In the genomic region with DNA sequence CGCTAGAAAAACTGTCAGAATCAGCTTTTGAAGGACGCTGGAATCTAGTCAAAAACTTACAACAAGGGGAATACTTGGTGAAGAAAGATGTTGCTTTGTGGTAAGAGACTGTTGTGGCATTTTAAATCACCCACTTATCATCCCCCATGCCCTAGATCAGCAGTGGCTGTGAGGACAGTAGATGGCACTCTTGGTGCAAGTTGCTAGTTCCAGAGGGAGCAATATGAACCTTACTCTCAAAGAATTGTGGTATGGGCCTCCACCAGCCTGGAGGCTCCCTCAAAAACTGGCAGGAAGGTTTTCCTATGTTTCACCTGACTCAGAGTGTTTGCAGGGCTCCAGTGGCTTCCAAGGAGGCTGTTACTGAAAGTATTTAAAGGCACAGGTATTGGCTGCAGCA, we compare ENCODE assay signal across 10 cellular contexts. TPM values are rescaled to one million over a fixed set of nuclear protein-coding genes. Genes with fewer than 3 reads are reported as not detected.
DNase-seq lines count a peak whose midpoint lies in the region; ATAC-seq and TF ChIP-seq lines count a peak whose summit lies in the region.
"Had no signal": no experiment of that assay in that cellular context is flagged by ENCODE, and none has a peak within 500 bp of the region (broad histone marks: within the 10 kb centered on the region; RNA-seq: fewer than 3 reads in every experiment).

No MANE protein-coding gene starts in this region.

- TF ChIP-seq POLR2A in esophagus squamous epithelium (IDR thresholded peaks at IDR 0.05) = no peak

- WGBS in esophagus squamous epithelium, 2 donors = 25 to 37% methylated on average over 2 of the region's 2 CpGs

- H3K4me1 ChIP-seq in esophagus squamous epithelium = no peaks in the 10 kb centered on the region

- no peaks in the 10 kb centered on the region for H3K27me3 ChIP-seq in esophagus squamous epithelium

- no peaks in the 10 kb centered on the region for H3K4me1 Mint-ChIP-seq in neural crest cell
- H3K4me1 Mint-ChIP-seq: activated B cell treated with CpG ODN at 0.5 μM for 24 hours had no signal

- H3K36me3 Mint-ChIP-seq in neural crest cell (ENCODE audit: low read depth) = no peaks in the 10 kb centered on the region

- peaks cover 4% of the 10 kb centered on the region for H3K9me3 Mint-ChIP-seq in neural crest cell
- H3K9me3 Mint-ChIP-seq: activated B cell treated with CpG ODN at 0.5 μM for 24 hours had no signal

- H3K27ac Mint-ChIP-seq in neural crest cell (ENCODE audit: unreplicated experiment) = no peak overlapping the region
- H3K27ac Mint-ChIP-seq: activated B cell treated with CpG ODN at 0.5 μM for 24 hours had no signal

- H3K36me3 ChIP-seq in esophagus squamous epithelium = no peaks in the 10 kb centered on the region
- H3K36me3 ChIP-seq: BLaER1 treated with 17β-estradiol and CSF1 and Interleukin-3, amounts not matched to agents 10 nM and 100 nM had no signal

- TF ChIP-seq CTCF in esophagus squamous epithelium (IDR thresholded peaks at IDR 0.05) (peak in 4 of 6 experiments; percentile 11 to 45 (median 31)), neural crest cell (conservative IDR thresholded peaks at IDR 0.05) (peak; percentile 58)

- ATAC-seq in GM19397 (IDR thresholded peaks at IDR 0.05; ENCODE audit: unreplicated experiment) = no peak
- no peak for ATAC-seq in GM18517 (IDR thresholded peaks at IDR 0.05; ENCODE audit: unreplicated experiment)

- H3K4me3 Mint-ChIP-seq in neural crest cell = no peak overlapping the region
- H3K4me3 Mint-ChIP-seq: activated B cell treated with CpG ODN at 0.5 μM for 24 hours had no signal

- no peak overlapping the region for H3K4me3 ChIP-seq in esophagus squamous epithelium
- H3K4me3 ChIP-seq: BLaER1 treated with 17β-estradiol and CSF1 and Interleukin-3, amounts not matched to agents 10 nM and 100 nM had no signal

- no peaks in the 10 kb centered on the region for H3K27me3 Mint-ChIP-seq in neural crest cell (ENCODE audit: low read depth)

- DNase-seq in NCI-H2107 treated with DMSO at 0.1 percent for 48 hours (lab: John Stamatoyannopoulos, UW; ENCODE audit: unreplicated experiment) (peak; percentile 18), NCI-H2107 (lab: John Stamatoyannopoulos, UW) (no peak), HT-29 (ENCODE audit: low spot score) (peak; percentile 47), SK-N-DZ (ENCODE audit: low spot score) (peak; percentile 27), esophagus squamous epithelium (lab: John Stamatoyannopoulos, UW) (no peak), neural crest cell (ENCODE audit: low read depth, low spot score) (peak; percentile 1)
- DNase-seq: activated B cell treated with CpG ODN at 0.5 μM for 24 hours had no signal

- intact Hi-C loops in esophagus squamous epithelium (cut with DNase I) = loop anchor here (10.0 kb wide), 1 partner anchor 171 kb away; no protein-coding TSS in a partner anchor

- no peaks in the 10 kb centered on the region for H3K9me3 ChIP-seq in esophagus squamous epithelium

- no peak overlapping the region for H3K27ac ChIP-seq in esophagus squamous epithelium
- H3K27ac ChIP-seq: BLaER1 treated with 17β-estradiol and CSF1 and Interleukin-3, amounts not matched to agents 10 nM and 100 nM had no signal

RNA-seq across cellular contexts. Expression of a gene that starts 37.7 kb away (rescaled TPM):
- total RNA-seq in HT-29 (2014; rRNA removed; shearing (Covaris generic)) = not detected in 2 replicates
- polyA plus RNA-seq in SK-N-DZ (2014; cell fraction: cytosol; rRNA removed) = 5.1 and 7.2 TPM in 2 replicates
- 4.6 and 6.1 TPM in 2 replicates for polyA plus RNA-seq in SK-N-DZ (2014; cell fraction: nucleus; rRNA removed)
- total RNA-seq in esophagus squamous epithelium (1 to 10 TPM in 3 of 4 donors, under 1 TPM in 1; 0.99 to 6.7 (median 2.9) TPM), neural crest cell (17.8 and 19.8 TPM in 2 replicates)
- total RNA-seq: activated B cell treated with CpG ODN at 0.5 μM for 24 hours had no signal

Comparison
In these comparisons a context has a peak if more than half of its experiments do, and no peak if none do; other contexts are left out.
1. DNase-seq: peak in NCI-H2107 treated with DMSO at 0.1 percent for 48 hours (single experiment), HT-29 (single experiment), SK-N-DZ (single experiment) and neural crest cell (single experiment); none in NCI-H2107 (single experiment) and esophagus squamous epithelium (single experiment).